Comparison of ENCODE assay signal across 1 cellular context in the genomic region with DNA sequence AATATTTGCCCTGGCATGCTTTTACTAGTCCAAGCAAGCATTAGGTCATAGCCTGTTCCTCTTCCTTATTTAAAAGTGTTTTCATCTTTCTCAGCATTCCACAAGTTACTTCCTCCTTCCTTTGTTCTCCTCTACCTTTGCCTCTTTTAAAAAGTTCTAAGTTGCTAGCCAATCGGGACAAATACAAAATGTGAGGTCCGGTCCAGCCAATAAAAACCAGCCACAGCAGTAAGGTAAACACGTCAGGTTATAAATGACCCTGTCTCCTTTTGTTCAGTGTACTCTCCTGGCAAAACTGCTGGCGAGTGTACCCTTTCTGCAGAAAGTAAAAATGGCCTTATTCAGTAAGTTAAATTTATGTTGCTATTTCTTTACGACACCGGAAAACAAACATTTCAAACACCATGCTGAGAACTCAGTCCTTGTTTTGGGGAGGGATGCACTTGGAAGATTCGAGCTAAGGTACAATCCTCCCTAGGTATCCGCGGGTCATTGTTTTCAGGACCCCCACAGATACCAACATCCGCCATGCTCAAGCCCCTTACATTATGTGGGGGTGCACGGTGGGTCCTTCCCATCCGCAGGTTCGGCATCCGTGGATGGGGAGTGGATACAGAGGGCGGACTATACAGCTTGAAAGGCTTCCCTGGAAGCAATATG.
TF ChIP-seq lines count a peak whose summit lies in the region.

No MANE protein-coding gene starts in this region.

TF ChIP-seq in liver, 16 proteins besides CTCF, POLR2A, EP300 and RAD21:
- TF ChIP-seq YY1 (IDR thresholded peaks at IDR 0.05) (peak; percentile 19), TAF1 (conservative IDR thresholded peaks at IDR 0.05) (peak; percentile 27)
